21 cellular contexts compared by ENCODE assay signal in the genomic region with DNA sequence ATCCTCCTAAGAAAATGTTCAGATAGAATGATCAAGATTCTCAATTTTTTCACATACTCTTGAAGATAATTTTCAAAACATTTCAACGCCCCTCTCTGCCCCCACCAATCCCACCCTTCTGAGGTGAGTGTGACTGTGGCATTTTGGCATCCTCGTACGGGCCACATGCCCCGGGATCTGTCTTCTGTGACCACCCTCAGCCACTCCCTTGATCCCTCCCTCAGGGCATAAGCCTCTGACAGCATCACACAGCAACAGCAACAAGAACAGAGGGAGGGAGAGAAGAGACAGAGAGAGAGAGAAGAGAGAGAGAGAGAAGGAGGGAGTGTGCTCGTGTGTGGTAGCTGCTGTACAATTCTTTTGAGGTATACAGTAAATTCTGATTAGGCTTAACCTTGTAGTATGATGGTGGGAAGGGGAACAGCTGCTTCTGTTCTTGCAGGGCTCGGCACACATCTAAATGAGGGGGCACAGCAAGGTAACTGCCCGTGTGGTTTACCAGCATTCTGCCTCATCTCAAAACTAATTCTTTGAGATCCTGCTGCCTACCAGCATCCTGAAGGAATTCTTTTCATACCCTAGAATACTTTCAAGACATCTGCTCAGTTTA. TPM values are rescaled to one million over a fixed set of nuclear protein-coding genes. Genes with fewer than 3 reads are reported as not detected.
DNase-seq lines count a peak whose midpoint lies in the region; ATAC-seq, FAIRE-seq and TF ChIP-seq lines count a peak whose summit lies in the region.
"Had no signal": no experiment of that assay in that cellular context is flagged by ENCODE, and none has a peak within 500 bp of the region (broad histone marks: within the 10 kb centered on the region; RNA-seq: fewer than 3 reads in every experiment).

No MANE protein-coding gene starts in this region.

- BruUV-seq in Calu3 (replicated peaks; lab: Mats Ljungman, UMichigan): no TSS peak

- intact Hi-C loops in pancreas (cut with DNase I) (no loop called here), esophagus squamous epithelium (cut with DNase I) (no loop called here), adrenal gland (cut with DNase I) (no loop called here), Calu3 (cut with micrococcal nuclease; ENCODE audit: unreplicated experiment) (no loop called here)

- peaks cover 24% of the 10 kb centered on the region for H3K36me3 Mint-ChIP-seq in astrocyte (ENCODE audit: low read depth, unreplicated experiment)
- no peaks in the 10 kb centered on the region for H3K36me3 Mint-ChIP-seq in Calu3 (ENCODE audit: insufficient read depth, unreplicated experiment)
- H3K36me3 Mint-ChIP-seq: CD4-positive, alpha-beta memory T cell had no signal

- H3K4me3 Mint-ChIP-seq in astrocyte (ENCODE audit: unreplicated experiment) (no peak overlapping the region), Calu3 (ENCODE audit: low read depth, unreplicated experiment) (no peak overlapping the region)
- H3K4me3 Mint-ChIP-seq: CD4-positive, alpha-beta memory T cell; H9 had no signal

- H3K9ac ChIP-seq in astrocyte (ENCODE audit: low read length): no peak overlapping the region

- no peaks in the 10 kb centered on the region for H3K79me2 ChIP-seq in astrocyte (ENCODE audit: insufficient read depth, low read length)

- H3K4me1 Mint-ChIP-seq in astrocyte (ENCODE audit: low read depth, unreplicated experiment) (peaks cover 2% of the 10 kb centered on the region), Calu3 (ENCODE audit: low read depth, unreplicated experiment) (no peaks in the 10 kb centered on the region)
- H3K4me1 Mint-ChIP-seq: CD4-positive, alpha-beta memory T cell had no signal

- DNase-seq in ELF-1 (ENCODE audit: low read depth, low spot score) (peak; percentile 36), astrocyte (ENCODE audit: low read depth) (no peak), ecto neural progenitor cell (ENCODE audit: low spot score) (peak; percentile 46), pancreas (peak in 1 of 6 donors; percentile 33), esophagus squamous epithelium (lab: John Stamatoyannopoulos, UW) (no peak), adrenal gland (no peak), Calu3 (no peak), amygdala (lab: John Stamatoyannopoulos, UW) (no peak)
- DNase-seq: CD4-positive, alpha-beta memory T cell; DMS153; DMS79 treated with DMSO at 0.1 percent for 48 hours; EL; GDM1; GOT3; H9 had no signal

- no peaks in the 10 kb centered on the region for H3K9me3 ChIP-seq in astrocyte (ENCODE audit: insufficient read depth, low read depth, low read length)
- H3K9me3 ChIP-seq in pancreas: no peaks in the 10 kb centered on the region
- no peaks in the 10 kb centered on the region for H3K9me3 ChIP-seq in esophagus squamous epithelium
- no peaks in the 10 kb centered on the region for H3K9me3 ChIP-seq in adrenal gland (replicated peaks in 1 of 3)
- H3K9me3 ChIP-seq: BE2C had no signal

- CTCF ChIA-PET in Calu3 (lab: Charles Lee): no interaction called here

- H3K27me3 Mint-ChIP-seq in astrocyte (ENCODE audit: low read depth, unreplicated experiment) (peaks cover 17% of the 10 kb centered on the region), Calu3 (ENCODE audit: unreplicated experiment) (peaks cover 76% of the 10 kb centered on the region)

- H3K27ac Mint-ChIP-seq in astrocyte (ENCODE audit: unreplicated experiment) (peak overlapping the region; percentile 19), Calu3 (ENCODE audit: unreplicated experiment) (no peak overlapping the region)
- H3K27ac Mint-ChIP-seq: CD4-positive, alpha-beta memory T cell had no signal

- no peak overlapping the region for H3K4me2 ChIP-seq in astrocyte (ENCODE audit: low read length)

- H4K20me1 ChIP-seq in astrocyte (ENCODE audit: insufficient read depth, low read length): no peaks in the 10 kb centered on the region

- no peak for TF ChIP-seq CTCF in astrocyte (IDR thresholded peaks at IDR 0.05; ENCODE audit: insufficient read depth, low read depth, low read length)
- TF ChIP-seq CTCF in pancreas (IDR thresholded peaks at IDR 0.05): no peak
- TF ChIP-seq CTCF in esophagus squamous epithelium (IDR thresholded peaks at IDR 0.05): no peak
- no peak for TF ChIP-seq CTCF in adrenal gland (IDR thresholded peaks at IDR 0.05)
- TF ChIP-seq CTCF in Calu3 (IDR thresholded peaks at IDR 0.05; ENCODE audit: unreplicated experiment): no peak

- H3K4me3 ChIP-seq in astrocyte (ENCODE audit: insufficient read depth, low read depth, low read length) (no peak overlapping the region), pancreas (no peak overlapping the region), esophagus squamous epithelium (no peak overlapping the region), adrenal gland (no peak overlapping the region)

- H2AFZ ChIP-seq in astrocyte (ENCODE audit: low read depth, low read length): no peak overlapping the region

- H3K27me3 ChIP-seq in astrocyte (ENCODE audit: insufficient read depth, low read length): no peaks in the 10 kb centered on the region
- no peaks in the 10 kb centered on the region for H3K27me3 ChIP-seq in pancreas
- no peaks in the 10 kb centered on the region for H3K27me3 ChIP-seq in esophagus squamous epithelium
- no peaks in the 10 kb centered on the region for H3K27me3 ChIP-seq in adrenal gland
- H3K27me3 ChIP-seq: BE2C had no signal

- ATAC-seq in pancreas: peak; percentile 53 to 87 (median 62)

- WGBS in pancreas, 2 donors: 49 to 61% methylated on average over 7 of the region's 7 CpGs
- 59 to 72% methylated on average over 4 to 7 of the region's 7 CpGs for WGBS in esophagus squamous epithelium, 2 donors
- WGBS in adrenal gland, 4 donors: 84 to 91% (median 88%) methylated on average over 7 of the region's 7 CpGs

- H3K36me3 ChIP-seq in astrocyte (ENCODE audit: insufficient read depth, low read length) (no peaks in the 10 kb centered on the region), pancreas (no peaks in the 10 kb centered on the region), esophagus squamous epithelium (peaks cover 0 to 5% (median 0%) of the 10 kb centered on the region in 3 donors), adrenal gland (replicated peaks in 1 of 2) (no peaks in the 10 kb centered on the region)
- H3K36me3 ChIP-seq: BE2C had no signal

- TF ChIP-seq POLR2A in esophagus squamous epithelium (IDR thresholded peaks at IDR 0.05) (no peak), adrenal gland (IDR thresholded peaks at IDR 0.05) (no peak)

- H3K9me3 Mint-ChIP-seq in astrocyte (ENCODE audit: unreplicated experiment): peaks cover 5% of the 10 kb centered on the region
- H3K9me3 Mint-ChIP-seq in Calu3 (ENCODE audit: low read depth, unreplicated experiment): no peaks in the 10 kb centered on the region
- H3K9me3 Mint-ChIP-seq: CD4-positive, alpha-beta memory T cell; H9 had no signal

- H3K27ac ChIP-seq in astrocyte (ENCODE audit: low read depth, low read length): no peak overlapping the region
- H3K27ac ChIP-seq in pancreas: no peak overlapping the region
- no peak overlapping the region for H3K27ac ChIP-seq in esophagus squamous epithelium
- H3K27ac ChIP-seq in adrenal gland: no peak overlapping the region
- H3K27ac ChIP-seq: C4-2B had no signal

- no peak for FAIRE-seq in astrocyte (lab: Jason Lieb, UNC)
- FAIRE-seq in pancreas (lab: Jason Lieb, UNC): no peak
- FAIRE-seq: A204.1, D721Med, GM19239 had no signal

- no peaks in the 10 kb centered on the region for H3K4me1 ChIP-seq in astrocyte (ENCODE audit: insufficient read depth, low read length)
- peaks cover 0 to 15% (median 0%) of the 10 kb centered on the region in 3 donors for H3K4me1 ChIP-seq in pancreas
- no peaks in the 10 kb centered on the region for H3K4me1 ChIP-seq in esophagus squamous epithelium
- peaks cover 0 to 9% of the 10 kb centered on the region in 2 donors for H3K4me1 ChIP-seq in adrenal gland (replicated peaks in 1 of 2)

RNA-seq across cellular contexts. Expression of a gene that starts 21.4 kb away (rescaled TPM):
- total RNA-seq in astrocyte: 1.5 and 1.6 TPM in 2 replicates
- total RNA-seq in pancreas: 10 to 100 TPM in 3 of 6 donors, 1 to 10 TPM in 3; 7.1 to 33.8 (median 16.5) TPM
- polyA plus RNA-seq in pancreas: 10 to 100 TPM in 1 of 2 donors, 1 to 10 TPM in 1; 3.8 to 28.0 TPM
- 1 to 10 TPM in 3 of 4 donors, under 1 TPM in 1; 0.97 to 4.9 (median 3.8) TPM for total RNA-seq in esophagus squamous epithelium
- 10 to 100 TPM in 2 of 8 donors, 1 to 10 TPM in 6; 1.9 to 47.6 (median 5.5) TPM for total RNA-seq in adrenal gland
- polyA plus RNA-seq in adrenal gland: 1 to 10 TPM; 2.3 to 3.8 (median 3.7) TPM
- total RNA-seq in Calu3 (2022): not detected in 2 replicates
- total RNA-seq: HT-29 had no signal
- polyA plus RNA-seq: CD4-positive, alpha-beta memory T cell had no signal

Comparison
In these comparisons a context has a peak if more than half of its experiments do, and no peak if none do; other contexts are left out.
1. DNase-seq: peak in ELF-1 (single experiment) and ecto neural progenitor cell (single experiment); none in astrocyte (single experiment), esophagus squamous epithelium (single experiment), adrenal gland (0 of 7), Calu3 (single experiment) and amygdala (0 of 56).